22 cellular contexts compared by ENCODE assay signal in the genomic region with DNA sequence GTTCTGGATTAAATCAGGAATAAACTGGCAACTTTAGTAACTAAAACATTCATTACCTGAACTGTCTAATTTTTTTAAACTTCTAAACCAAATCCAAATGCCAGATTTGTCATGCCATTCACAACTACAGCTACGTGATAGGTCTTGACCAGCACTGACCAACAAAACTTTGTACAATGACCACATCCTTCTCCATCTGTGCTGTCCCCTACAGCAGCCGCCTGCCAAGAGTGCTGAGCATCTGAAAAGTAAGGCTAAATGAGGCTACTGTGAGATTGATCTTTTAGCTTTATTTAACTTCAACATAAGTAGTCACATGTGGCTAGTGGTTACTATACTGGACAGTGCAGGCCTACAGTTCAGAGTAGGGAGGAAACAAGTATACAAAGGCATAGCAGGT. TPM values are rescaled to one million over a fixed set of nuclear protein-coding genes. Genes with fewer than 3 reads are reported as not detected.
DNase-seq lines count a peak whose midpoint lies in the region; ATAC-seq and TF ChIP-seq lines count a peak whose summit lies in the region.
"Had no signal": no experiment of that assay in that cellular context is flagged by ENCODE, and none has a peak within 500 bp of the region (broad histone marks: within the 10 kb centered on the region; RNA-seq: fewer than 3 reads in every experiment).

No MANE protein-coding gene starts in this region.

- H3K4me1 ChIP-seq in esophagus muscularis mucosa = peaks cover 20 to 29% (median 27%) of the 10 kb centered on the region in 4 donors
- H3K4me1 ChIP-seq: HAP-1 had no signal

- no peak for TF ChIP-seq CTCF in AG10803 (conservative IDR thresholded peaks at IDR 0.05; ENCODE audit: low read length)
- no peak for TF ChIP-seq CTCF in HFFc6 (IDR thresholded peaks at IDR 0.05)
- TF ChIP-seq CTCF in astrocyte of the spinal cord (IDR thresholded peaks at IDR 0.05; ENCODE audit: low read depth, low read length) = no peak
- TF ChIP-seq CTCF in esophagus muscularis mucosa (IDR thresholded peaks at IDR 0.05) = no peak

- H3K9me3 ChIP-seq in esophagus muscularis mucosa = no peaks in the 10 kb centered on the region
- H3K9me3 ChIP-seq: HAP-1, MG63 had no signal

- no peak for ATAC-seq in GM21717 (IDR thresholded peaks at IDR 0.05; ENCODE audit: unreplicated experiment)
- ATAC-seq: activated CD8-positive, alpha-beta T cell treated with anti-CD3 and anti-CD28 coated beads, Interleukin-2, amount 10 ng/mL, durations not matched to agents 7 days and 5 days; Panc1 had no signal

- no peak for TF ChIP-seq EP300 in esophagus muscularis mucosa (IDR thresholded peaks at IDR 0.05)

- DNase-seq in AG10803 (ENCODE audit: low read depth) (peak; percentile 20), HFFc6 (no peak), astrocyte of the spinal cord (ENCODE audit: low read depth, low spot score) (peak; percentile 36), myocyte (ENCODE audit: low read depth) (peak; percentile 37), esophagus muscularis mucosa (ENCODE audit: extremely low spot score) (no peak)
- DNase-seq in stimulated activated naive CD4-positive, alpha-beta T cell (lab: John Stamatoyannopoulos, UW) = no peak
- DNase-seq: activated CD8-positive, alpha-beta T cell treated with anti-CD3 and anti-CD28 coated beads, Interleukin-2, amount 10 ng/mL, durations not matched to agents 7 days and 5 days; activated naive CD4-positive, alpha-beta T cell treated with Interleukin-2 at 50 U/mL for 16 hours; activated T-cell treated with anti-CD3 and anti-CD28 coated beads, Interleukin-2, amount 50 U/mL, for 1 hour; anterior cingulate cortex; effector CD4-positive, alpha-beta T cell; mammary epithelial cell; MG63; NCI-H1417; NCI-H2081 treated with DMSO at 0.1 percent for 48 hours; NCI-H446; occipital lobe had no signal

- no peak for TF ChIP-seq POLR2A in esophagus muscularis mucosa (IDR thresholded peaks at IDR 0.05; ENCODE audit: low read depth)

- peaks cover 24 to 69% (median 55%) of the 10 kb centered on the region in 4 donors for H3K36me3 ChIP-seq in esophagus muscularis mucosa

- H3K27ac Mint-ChIP-seq in HFFc6 = 0 out of 2 replicates have a peak overlapping the region, but pooled peaks have one; percentile 11
- H3K27ac Mint-ChIP-seq: activated CD8-positive, alpha-beta T cell treated with anti-CD3 and anti-CD28 coated beads, Interleukin-2, amount 10 ng/mL, durations not matched to agents 7 days and 5 days had no signal

- H3K4me3 ChIP-seq in AG10803 (ENCODE audit: low read length) = no peak overlapping the region
- no peak overlapping the region for H3K4me3 ChIP-seq in astrocyte of the spinal cord (ENCODE audit: low read depth, low read length)
- no peak overlapping the region for H3K4me3 ChIP-seq in esophagus muscularis mucosa
- H3K4me3 ChIP-seq: HAP-1, MG63 had no signal

- intact Hi-C loops in esophagus muscularis mucosa (cut with DNase I) = no loop called here

- peak overlapping the region in 1 of 4 donors; percentile 17 for H3K27ac ChIP-seq in esophagus muscularis mucosa (replicated peaks in 1 of 4)
- H3K27ac ChIP-seq: C4-2B had no signal

- H3K4me3 Mint-ChIP-seq in HFFc6 = no peak overlapping the region
- H3K4me3 Mint-ChIP-seq: activated CD8-positive, alpha-beta T cell treated with anti-CD3 and anti-CD28 coated beads, Interleukin-2, amount 10 ng/mL, durations not matched to agents 7 days and 5 days had no signal

- WGBS in esophagus muscularis mucosa = 58% methylated on average over 2 of the region's 2 CpGs

- H3K4me1 Mint-ChIP-seq in HFFc6 (ENCODE audit: low read depth) = peaks cover 13% of the 10 kb centered on the region

- in situ Hi-C loops in astrocyte of the spinal cord (cut with HindIII; ENCODE audit: low sequenced_read_pairs) = no loop called here

- no peaks in the 10 kb centered on the region for H3K27me3 ChIP-seq in esophagus muscularis mucosa
- H3K27me3 ChIP-seq: MG63 had no signal

- no peaks in the 10 kb centered on the region for H3K27me3 Mint-ChIP-seq in HFFc6 (ENCODE audit: insufficient read depth)
- H3K27me3 Mint-ChIP-seq: IgD-negative memory B cell had no signal

- H3K36me3 Mint-ChIP-seq in HFFc6 (ENCODE audit: low read depth) = peaks cover 39% of the 10 kb centered on the region

- H3K9me3 Mint-ChIP-seq in HFFc6 = no peaks in the 10 kb centered on the region
- H3K9me3 Mint-ChIP-seq: IgD-negative memory B cell had no signal

RNA-seq across cellular contexts. Expression of a gene that starts 7.6 kb away (rescaled TPM):
- total RNA-seq in HFFc6 (2021; fragmentation: NEBNext Ultra II Directional; extraction: Animal tissue kit (Norgen Biotek cat#: 25700)) = 100 to 1,000 TPM in 1 of 6 experiments, 10 to 100 TPM in 5; 87.2 to 103 (median 95.3) TPM
- total RNA-seq in myocyte = 168 and 184 TPM in 2 replicates
- 77.5 TPM for polyA plus RNA-seq in myocyte (2012)
- 100 to 1,000 TPM; 155 to 193 (median 182) TPM for total RNA-seq in esophagus muscularis mucosa

RNA-seq across cellular contexts. Expression of a gene that starts 19.5 kb away (rescaled TPM):
- 10 to 100 TPM; 87.3 to 96.2 (median 93.6) TPM for total RNA-seq in HFFc6 (2021; fragmentation: NEBNext Ultra II Directional; extraction: Animal tissue kit (Norgen Biotek cat#: 25700))
- total RNA-seq in myocyte (82.0 and 88.6 TPM in 2 replicates), esophagus muscularis mucosa (10 to 100 TPM; 40.4 to 52.9 (median 44.7) TPM)
- 70.5 TPM for polyA plus RNA-seq in myocyte (2012)

Comparison
In these comparisons a context has a peak if more than half of its experiments do, and no peak if none do; other contexts are left out.
1. DNase-seq: peak in AG10803 (single experiment), astrocyte of the spinal cord (single experiment) and myocyte (single experiment); none in HFFc6 (single experiment), stimulated activated naive CD4-positive, alpha-beta T cell (0 of 6) and esophagus muscularis mucosa (single experiment).